9 cellular contexts compared by ENCODE assay signal in the genomic region with DNA sequence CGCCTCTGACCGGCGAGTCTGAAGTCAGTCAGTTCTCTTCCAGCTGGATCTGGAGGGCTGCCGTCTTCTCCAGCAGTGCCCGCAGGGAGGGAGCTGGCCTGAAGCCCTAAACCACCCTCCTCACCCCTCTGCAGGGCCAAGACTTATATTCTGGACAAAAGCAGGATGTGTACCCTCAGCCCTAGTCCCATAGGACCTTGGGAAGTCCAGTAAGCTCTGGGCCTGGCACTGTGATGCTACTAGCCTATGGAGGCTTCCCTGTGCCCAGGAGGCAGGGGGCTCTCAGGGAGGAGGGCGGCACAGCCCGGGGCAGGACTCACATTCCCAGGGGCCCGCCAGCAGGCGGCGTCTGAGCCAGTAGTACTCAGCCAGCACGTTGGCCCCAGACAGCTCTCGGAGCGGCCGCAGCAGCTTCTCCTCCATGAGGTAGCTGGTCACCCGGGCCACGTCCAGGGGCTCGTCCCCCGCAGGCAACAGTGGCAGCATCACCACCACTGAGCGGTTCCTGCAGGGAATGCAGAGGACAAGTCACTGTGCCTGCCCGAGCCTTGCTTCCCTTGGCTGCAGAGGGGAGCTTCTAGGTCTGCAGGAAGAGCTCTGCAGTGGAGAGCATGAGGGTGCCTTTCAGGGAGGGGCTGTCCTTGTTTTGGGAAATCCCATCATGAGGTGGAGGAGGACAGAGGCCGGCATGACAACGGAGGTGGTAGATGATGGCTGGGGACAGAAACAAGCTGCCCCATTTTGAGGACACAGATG. TPM values are rescaled to one million over a fixed set of nuclear protein-coding genes. Genes with fewer than 3 reads are reported as not detected.
DNase-seq lines count a peak whose midpoint lies in the region; ATAC-seq and TF ChIP-seq lines count a peak whose summit lies in the region.
"Had no signal": no experiment of that assay in that cellular context is flagged by ENCODE, and none has a peak within 500 bp of the region (broad histone marks: within the 10 kb centered on the region; RNA-seq: fewer than 3 reads in every experiment).

No MANE protein-coding gene starts in this region.

- BruUV-seq in Caco-2 (replicated peaks; lab: Mats Ljungman, UMichigan) = no TSS peak

- no peak overlapping the region for H3K4me3 ChIP-seq in endodermal cell (ENCODE audit: low read length)
- H3K4me3 ChIP-seq in Caco-2 (ENCODE audit: low read depth, low read length) = no peak overlapping the region

- H3K4me1 Mint-ChIP-seq in endodermal cell (peaks cover 13% of the 10 kb centered on the region), naive B cell (peaks cover 3 to 12% (median 11%) of the 10 kb centered on the region in 3 donors), Caco-2 (ENCODE audit: low read depth, unreplicated experiment) (no peaks in the 10 kb centered on the region)

- intact Hi-C loops in Caco-2 (cut with micrococcal nuclease; ENCODE audit: unreplicated experiment) = no loop called here

- no peak overlapping the region for H3K9ac ChIP-seq in endodermal cell (ENCODE audit: extremely low read depth, low read length, poor library complexity, severe bottlenecking)

- H3K27ac Mint-ChIP-seq in endodermal cell = no peak overlapping the region
- H3K27ac Mint-ChIP-seq in naive B cell = peak overlapping the region in 1 of 6 donors; percentile 18
- H3K27ac Mint-ChIP-seq in Caco-2 (ENCODE audit: unreplicated experiment) = no peak overlapping the region

- H3K9me3 ChIP-seq in endodermal cell (ENCODE audit: control insufficient read depth, low read length) = no peaks in the 10 kb centered on the region
- no peaks in the 10 kb centered on the region for H3K9me3 ChIP-seq in Caco-2

- no peaks in the 10 kb centered on the region for H3K9me3 Mint-ChIP-seq in endodermal cell
- H3K9me3 Mint-ChIP-seq in naive B cell = no peaks in the 10 kb centered on the region
- H3K9me3 Mint-ChIP-seq in Caco-2 (ENCODE audit: unreplicated experiment) = no peaks in the 10 kb centered on the region

- H3K27me3 ChIP-seq in endodermal cell (ENCODE audit: control insufficient read depth, insufficient read depth, low read length, poor library complexity, severe bottlenecking) (no peaks in the 10 kb centered on the region), Caco-2 (replicated peaks; ENCODE audit: control insufficient read depth, insufficient read depth, low read length) (no peaks in the 10 kb centered on the region)

- no peak overlapping the region for H3K4me3 Mint-ChIP-seq in endodermal cell
- H3K4me3 Mint-ChIP-seq in naive B cell = no peak overlapping the region
- H3K4me3 Mint-ChIP-seq in Caco-2 (ENCODE audit: unreplicated experiment) = no peak overlapping the region

- CTCF ChIA-PET in Caco-2 (lab: Charles Lee) = interaction anchor here (1.4 kb wide), 1 partner anchor 9 kb away, joined by 4 read pairs; no protein-coding TSS in a partner anchor

- 55 to 66% methylated on average over 17 to 22 of the region's 22 CpGs for WGBS in endodermal cell (ENCODE audit: insufficient coverage in 1 of 2, insufficient read length in 1 of 2), 2 experiments

- H3K27ac ChIP-seq in endodermal cell (ENCODE audit: low read depth, low read length) = no peak overlapping the region

- no peaks in the 10 kb centered on the region for H3K4me1 ChIP-seq in endodermal cell (ENCODE audit: control insufficient read depth, insufficient read depth, low read length)
- no peaks in the 10 kb centered on the region for H3K4me1 ChIP-seq in Caco-2

- ATAC-seq in naive B cell (ENCODE audit: low read depth in 2 of 2) (peak; percentile 41 to 44), GM18858 (IDR thresholded peaks at IDR 0.05; ENCODE audit: unreplicated experiment) (no peak)
- ATAC-seq in activated CD4-positive, CD25-positive, alpha-beta regulatory T cell treated with anti-CD3 and anti-CD28 coated beads, Interleukin-2, amount 50 U/mL, for 24 hours = no peak

- TF ChIP-seq CTCF in endodermal cell (conservative IDR thresholded peaks at IDR 0.05) (peak; percentile 88), Caco-2 (IDR thresholded peaks at IDR 0.05; ENCODE audit: insufficient read depth in 1 of 2, low read depth in 1 of 2, low read length in 1 of 2, severe bottlenecking in 1 of 2, unreplicated experiment in 1 of 2) (peak in 1 of 2 experiments; percentile 15)

- DNase-seq in D341Med (ENCODE audit: low spot score) = peak; percentile 63
- peak; percentile 3 to 23 for DNase-seq in Kasumi-1 (lab: John Stamatoyannopoulos, UW)
- peak; percentile 96 for DNase-seq in endodermal cell
- DNase-seq in naive B cell = peak; percentile 19
- DNase-seq in Caco-2 = no peak
- DNase-seq in stimulated activated CD4-positive, alpha-beta T cell treated with anti-CD3 and anti-CD28 coated beads, Interleukin-4, amount 100 ng/mL, for 24 hours = no peak
- DNase-seq: stimulated activated naive CD4-positive, alpha-beta T cell had no signal

- POLR2A ChIA-PET in Caco-2 (lab: Charles Lee) = no interaction called here

- H3K36me3 Mint-ChIP-seq in endodermal cell (ENCODE audit: low read depth) (no peaks in the 10 kb centered on the region), naive B cell (no peaks in the 10 kb centered on the region), Caco-2 (ENCODE audit: insufficient read depth, unreplicated experiment) (no peaks in the 10 kb centered on the region)

- H3K27me3 Mint-ChIP-seq in endodermal cell (ENCODE audit: insufficient read depth) (peaks cover 7% of the 10 kb centered on the region), naive B cell (peaks cover 0 to 33% (median 15%) of the 10 kb centered on the region in 3 donors), Caco-2 (ENCODE audit: insufficient read depth, unreplicated experiment) (no peaks in the 10 kb centered on the region)

- H3K36me3 ChIP-seq in endodermal cell (ENCODE audit: control insufficient read depth, insufficient read depth, low read length) (no peaks in the 10 kb centered on the region), Caco-2 (ENCODE audit: control insufficient read depth, insufficient read depth, low read length) (no peaks in the 10 kb centered on the region)

RNA-seq across cellular contexts. Expression of gene RMI2, which starts 41.7 kb away (rescaled TPM):
- total RNA-seq in endodermal cell = 10 to 100 TPM; 55.2 to 62.3 TPM
- 48.6 TPM for polyA plus RNA-seq in endodermal cell (2013, experiment 1 of 2)
- polyA plus RNA-seq in endodermal cell (2013, experiment 2 of 2) = 43.6 TPM
- polyA plus RNA-seq in naive B cell (ENCODE audit: low read depth in 6 of 6) = 10 to 100 TPM; 18.1 to 38.3 (median 30.0) TPM
- 47.4 and 52.7 TPM in 2 replicates for total RNA-seq in Caco-2 (2022)

Comparison
In these comparisons a context has a peak if more than half of its experiments do, and no peak if none do; other contexts are left out.
1. DNase-seq: peak in D341Med (single experiment), Kasumi-1 (2 of 2), endodermal cell (single experiment) and naive B cell (single experiment); none in Caco-2 (0 of 2) and stimulated activated CD4-positive, alpha-beta T cell treated with anti-CD3 and anti-CD28 coated beads, Interleukin-4, amount 100 ng/mL, for 24 hours (single experiment).
2. ATAC-seq: peak in naive B cell (2 of 2); none in activated CD4-positive, CD25-positive, alpha-beta regulatory T cell treated with anti-CD3 and anti-CD28 coated beads, Interleukin-2, amount 50 U/mL, for 24 hours (0 of 2) and GM18858 (single experiment).